ENCODE assay signal across 8 cellular contexts in the genomic region with DNA sequence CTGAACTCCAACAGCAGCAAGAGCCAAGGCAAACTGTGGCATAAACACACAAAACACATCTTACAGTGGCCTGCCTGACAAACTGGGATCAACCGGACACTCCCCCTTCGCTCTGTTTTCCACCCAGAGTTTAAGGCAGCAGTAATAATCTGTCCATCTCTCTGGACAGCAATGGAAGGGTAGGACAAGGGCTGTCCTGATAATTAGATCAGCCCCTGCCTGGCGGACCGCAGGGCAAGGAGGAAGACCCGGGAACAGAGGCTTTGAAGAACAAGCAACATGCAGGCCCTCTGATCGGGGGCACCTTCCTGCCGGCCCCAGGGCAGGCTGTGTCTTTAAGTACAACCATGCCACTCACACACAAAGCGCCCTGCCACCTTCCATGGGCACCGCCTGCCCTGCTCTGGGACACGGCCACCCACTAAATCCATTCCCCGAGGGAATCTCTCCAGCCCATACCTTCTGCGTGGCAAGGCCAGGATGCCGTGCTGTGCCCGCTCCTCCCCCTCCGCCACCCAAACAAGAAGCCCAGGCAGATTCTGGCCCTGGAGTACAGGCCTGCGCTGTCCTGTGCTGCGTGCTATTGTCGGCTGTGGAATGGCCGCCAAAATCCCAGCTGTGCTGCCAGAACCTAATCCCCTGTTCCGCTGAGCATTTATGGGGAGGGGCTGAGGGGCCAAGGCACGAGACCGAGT. TPM values are rescaled to one million over a fixed set of nuclear protein-coding genes. Genes with fewer than 3 reads are reported as not detected.
DNase-seq lines count a peak whose midpoint lies in the region; ATAC-seq and TF ChIP-seq lines count a peak whose summit lies in the region.

No MANE protein-coding gene starts in this region.

- peaks cover 43% of the 10 kb centered on the region for H3K4me1 ChIP-seq in A673 (ENCODE audit: insufficient read depth, low read length, poor library complexity, severe bottlenecking)
- no peaks in the 10 kb centered on the region for H3K4me1 ChIP-seq in endocrine pancreas (ENCODE audit: control insufficient read depth, insufficient read depth, low read length)
- H3K4me1 ChIP-seq in lung (ENCODE audit: control insufficient read depth in 2 of 2, insufficient read depth in 2 of 2, low read length in 2 of 2) = peaks cover 7 to 33% of the 10 kb centered on the region in 2 donors

- H3K36me3 Mint-ChIP-seq in activated CD4-positive, alpha-beta memory T cell treated with anti-CD3 and anti-CD28 coated beads for 36 hours = peaks cover 1% of the 10 kb centered on the region

- peaks cover 30% of the 10 kb centered on the region for H3K4me1 Mint-ChIP-seq in activated CD4-positive, alpha-beta memory T cell treated with anti-CD3 and anti-CD28 coated beads for 36 hours (ENCODE audit: low read depth)

- peak; percentile 81 for DNase-seq in A673 (ENCODE audit: low spot score)
- peak; percentile 82 to 91 for DNase-seq in NCI-H446 (lab: John Stamatoyannopoulos, UW)
- DNase-seq in activated CD4-positive, alpha-beta memory T cell treated with anti-CD3 and anti-CD28 coated beads for 36 hours = peak; percentile 55
- peak; percentile 63 for DNase-seq in lung (ENCODE audit: low spot score)
- DNase-seq in stimulated activated CD8-positive, alpha-beta memory T cell treated with anti-CD3 and anti-CD28 coated beads, Interleukin-12 subunit alpha, Interleukin-12 subunit beta, amount 100 ng/mL, for 1 hour (ENCODE audit: low read depth) = peak; percentile 17

- intact Hi-C loops in A673 (cut with micrococcal nuclease; ENCODE audit: unreplicated experiment) = loop anchor here (2.0 kb wide), 2 partner anchors 15 to 39 kb away; partner anchors contain the start of genes LRRC51 and NUMA1
- intact Hi-C loops in activated CD4-positive, alpha-beta memory T cell treated with anti-CD3 and anti-CD28 coated beads for 36 hours (cut with micrococcal nuclease) = loop anchor here (1.0 to 5.0 kb wide), 4 partner anchors 39 to 391 kb away; partner anchors contain the start of genes ANAPC15, CLPB, LAMTOR1 and LRRC51

- CTCF ChIA-PET in A673 (lab: Charles Lee) = no interaction called here
- CTCF ChIA-PET in activated CD4-positive, alpha-beta memory T cell treated with anti-CD3 and anti-CD28 coated beads for 36 hours (lab: Charles Lee) = interaction anchor here (1.3 to 3.8 kb wide), 4 partner anchors 12 to 390 kb away, joined by 3 to 19 read pairs (median 13); no protein-coding TSS in a partner anchor

- TF ChIP-seq CTCF in A673 (conservative IDR thresholded peaks at IDR 0.05; ENCODE audit: low read depth, low read length) (no peak), lung (IDR thresholded peaks at IDR 0.05; ENCODE audit: control extremely low read depth, extremely low read depth) (no peak)

- BruUV-seq in A673 (replicated peaks; lab: Mats Ljungman, UMichigan) = no TSS peak

- ATAC-seq in lung (ENCODE audit: insufficient read depth, low FRiP score) = peak; percentile 22
- ATAC-seq in HG03460 (IDR thresholded peaks at IDR 0.05; ENCODE audit: unreplicated experiment) = no peak

- H3K27me3 ChIP-seq in A673 (replicated peaks; ENCODE audit: insufficient read depth, low read depth, low read length, poor library complexity) = no peaks in the 10 kb centered on the region
- no peaks in the 10 kb centered on the region for H3K27me3 ChIP-seq in endocrine pancreas (ENCODE audit: control insufficient read depth, insufficient read depth, low read length)
- H3K27me3 ChIP-seq in lung (ENCODE audit: control insufficient read depth, insufficient read depth) = no peaks in the 10 kb centered on the region

- H3K4me3 ChIP-seq in A673 (ENCODE audit: low read depth, low read length, poor library complexity, severe bottlenecking) (peak overlapping the region; percentile 51), endocrine pancreas (ENCODE audit: control insufficient read depth, insufficient read depth, low read length) (peak overlapping the region; percentile 82), lung (peak overlapping the region; percentile 52)

- H3K27me3 Mint-ChIP-seq in activated CD4-positive, alpha-beta memory T cell treated with anti-CD3 and anti-CD28 coated beads for 36 hours = no peaks in the 10 kb centered on the region

- POLR2A ChIA-PET in A673 (lab: Charles Lee; ENCODE audit: low non-redundant PET) = interaction anchor here (0.7 to 1.0 kb wide), 2 partner anchors 45 to 125 kb away, joined by 3 to 4 read pairs; no protein-coding TSS in a partner anchor
- POLR2A ChIA-PET in activated CD4-positive, alpha-beta memory T cell treated with anti-CD3 and anti-CD28 coated beads for 36 hours (lab: Charles Lee) = interaction anchor here (1.6 kb wide), 1 partner anchor 37 kb away, joined by 5 read pairs; no protein-coding TSS in a partner anchor

- H3K4me3 Mint-ChIP-seq in activated CD4-positive, alpha-beta memory T cell treated with anti-CD3 and anti-CD28 coated beads for 36 hours = no peak overlapping the region

- peak overlapping the region; percentile 86 for H3K9ac ChIP-seq in endocrine pancreas (ENCODE audit: control insufficient read depth, insufficient read depth, low read length)

- H3K9me3 ChIP-seq in A673 (ENCODE audit: low read depth, low read length, poor library complexity, severe bottlenecking) = no peaks in the 10 kb centered on the region
- H3K9me3 ChIP-seq in endocrine pancreas (ENCODE audit: control insufficient read depth, low read length) = no peaks in the 10 kb centered on the region
- H3K9me3 ChIP-seq in lung (ENCODE audit: control insufficient read depth in 2 of 2, insufficient read depth in 1 of 2, low read length in 1 of 2) = no peaks in the 10 kb centered on the region

- peak overlapping the region; percentile 90 for H3K27ac ChIP-seq in A673 (ENCODE audit: low read depth, low read length, poor library complexity, severe bottlenecking)
- H3K27ac ChIP-seq in lung (ENCODE audit: low read depth in 1 of 2, low read length in 1 of 2) = peak overlapping the region; percentile 91 to 100

- H3K9me3 Mint-ChIP-seq in activated CD4-positive, alpha-beta memory T cell treated with anti-CD3 and anti-CD28 coated beads for 36 hours = no peaks in the 10 kb centered on the region

- 1 to 2% methylated on average over 22 of the region's 22 CpGs for WGBS in lung, 2 donors

- TF ChIP-seq POLR2A in GM19193 (IDR thresholded peaks at IDR 0.05; ENCODE audit: extremely low read depth, insufficient read depth, insufficient read length) = peak; percentile 57

- H3K36me3 ChIP-seq in A673 (ENCODE audit: insufficient read depth, low read length, poor library complexity, severe bottlenecking) (no peaks in the 10 kb centered on the region), endocrine pancreas (ENCODE audit: control insufficient read depth, insufficient read depth, low read length) (no peaks in the 10 kb centered on the region), lung (ENCODE audit: control insufficient read depth in 2 of 2, insufficient read depth in 2 of 2, low read length in 2 of 2) (peaks cover 0 to 2% of the 10 kb centered on the region in 2 donors)

- H3K27ac Mint-ChIP-seq in activated CD4-positive, alpha-beta memory T cell treated with anti-CD3 and anti-CD28 coated beads for 36 hours = no peak overlapping the region

RNA-seq across cellular contexts. Expression of gene NUMA1, which starts 38.8 kb away (rescaled TPM):
- 216 and 231 TPM in 2 replicates for total RNA-seq in A673 (2021)
- 100 to 1,000 TPM; 149 to 158 TPM for total RNA-seq in activated CD4-positive, alpha-beta memory T cell treated with anti-CD3 and anti-CD28 coated beads for 36 hours
- total RNA-seq in lung = 100 to 1,000 TPM; 161 to 277 TPM
- 100 to 1,000 TPM in 1 of 2 donors, 10 to 100 TPM in 1; 79.9 to 166 TPM for polyA plus RNA-seq in lung

RNA-seq across cellular contexts. Expression of gene LRRC51, which starts 39.1 kb away (rescaled TPM):
- total RNA-seq in A673 (2021) (13.9 and 16.7 TPM in 2 replicates), lung (10 to 100 TPM; 28.7 to 29.6 TPM)
- total RNA-seq in activated CD4-positive, alpha-beta memory T cell treated with anti-CD3 and anti-CD28 coated beads for 36 hours = 1 to 10 TPM; 8.3 to 8.5 TPM
- polyA plus RNA-seq in lung = 10 to 100 TPM; 10.4 to 10.9 TPM

RNA-seq across cellular contexts. Expression of gene IL18BP, which starts 42.8 kb away (rescaled TPM):
- total RNA-seq in A673 (2021) = 10.6 and 12.2 TPM in 2 replicates
- total RNA-seq in activated CD4-positive, alpha-beta memory T cell treated with anti-CD3 and anti-CD28 coated beads for 36 hours = 1 to 10 TPM; 6.6 to 9.3 TPM
- total RNA-seq in lung = 10 to 100 TPM in 1 of 2 donors, 1 to 10 TPM in 1; 8.6 to 24.8 TPM
- polyA plus RNA-seq in lung = 10 to 100 TPM; 15.4 to 38.6 TPM

Comparison
In these comparisons a context has a peak if more than half of its experiments do, and no peak if none do; other contexts are left out.
1. DNase-seq: peak in every context shown above with its lines; median percentile 86 in NCI-H446; 81 in A673; 63 in lung; 55 in activated CD4-positive, alpha-beta memory T cell treated with anti-CD3 and anti-CD28 coated beads for 36 hours; 17 in stimulated activated CD8-positive, alpha-beta memory T cell treated with anti-CD3 and anti-CD28 coated beads, Interleukin-12 subunit alpha, Interleukin-12 subunit beta, amount 100 ng/mL, for 1 hour.